In genomic region chr10:46264301-46264700, GRCh38 we compare ENCODE assay signal across 12 cellular contexts. TPM values are rescaled to one million over a fixed set of nuclear protein-coding genes. Genes with fewer than 3 reads are reported as not detected.
DNase-seq lines count a peak whose midpoint lies in the region; ATAC-seq and TF ChIP-seq lines count a peak whose summit lies in the region.
"Not testable (repeated sequence)": the region's sequence is repeated elsewhere in the genome, so short reads cannot be mapped to it uniquely, and the experiment has no call there.
"Had no signal": no experiment of that assay in that cellular context is flagged by ENCODE, and none has a peak within 500 bp of the region (broad histone marks: within the 10 kb centered on the region; RNA-seq: fewer than 3 reads in every experiment).

No MANE protein-coding gene starts in this region.

- H4K20me1 ChIP-seq in BLaER1 = not testable (repeated sequence)

- not testable (repeated sequence) for H3K4me3 Mint-ChIP-seq in CD8-positive, alpha-beta T cell; activated naive CD8-positive, alpha-beta T cell treated with anti-CD3 and anti-CD28 coated beads, Interleukin-2, amount 10 ng/mL, durations not matched to agents 7 days and 5 days; osteocyte (ENCODE audit: unreplicated experiment); type B pancreatic cell

- CTCF ChIA-PET in CD8-positive, alpha-beta T cell (lab: Charles Lee) = interaction anchor here (1.3 kb wide), 1 partner anchor 8 kb away, joined by 5 read pairs; no protein-coding TSS in a partner anchor

- H3K4me1 ChIP-seq in BLaER1 = peaks cover 52% of the 10 kb centered on the region
- H3K4me1 ChIP-seq in CD8-positive, alpha-beta T cell (ENCODE audit: insufficient read depth, low read length) = peaks cover 25% of the 10 kb centered on the region
- not testable (repeated sequence) for H3K4me1 ChIP-seq in right atrium auricular region

- not testable (repeated sequence) for TF ChIP-seq CTCF in CD8-positive, alpha-beta T cell (IDR thresholded peaks at IDR 0.05); right atrium auricular region (IDR thresholded peaks at IDR 0.05); osteocyte (IDR thresholded peaks at IDR 0.05); type B pancreatic cell (conservative IDR thresholded peaks at IDR 0.05)

- H3K36me3 ChIP-seq in BLaER1; CD8-positive, alpha-beta T cell (ENCODE audit: insufficient read depth, low read length); right atrium auricular region: not testable (repeated sequence)

- 0 out of 2 replicates have a peak overlapping the region, but pooled peaks have one; percentile 2 for H3K4me2 ChIP-seq in BLaER1

- intact Hi-C loops in CD8-positive, alpha-beta T cell (cut with DNase I, micrococcal nuclease) = not testable (repeated sequence)

- not testable (repeated sequence) for H3K9me3 ChIP-seq in BLaER1; CD8-positive, alpha-beta T cell (ENCODE audit: low read length); right atrium auricular region

- H3K36me3 Mint-ChIP-seq in CD8-positive, alpha-beta T cell = peaks cover 49% of the 10 kb centered on the region
- H3K36me3 Mint-ChIP-seq in activated naive CD8-positive, alpha-beta T cell treated with anti-CD3 and anti-CD28 coated beads, Interleukin-2, amount 10 ng/mL, durations not matched to agents 7 days and 5 days = peaks cover 21% of the 10 kb centered on the region
- not testable (repeated sequence) for H3K36me3 Mint-ChIP-seq in osteocyte (ENCODE audit: unreplicated experiment); type B pancreatic cell

- not testable (repeated sequence) for H3K4me3 ChIP-seq in BLaER1; CD8-positive, alpha-beta T cell (ENCODE audit: low read depth, low read length); right atrium auricular region

- peaks cover 48% of the 10 kb centered on the region for H3K4me1 Mint-ChIP-seq in CD8-positive, alpha-beta T cell (ENCODE audit: low read depth)
- not testable (repeated sequence) for H3K4me1 Mint-ChIP-seq in activated naive CD8-positive, alpha-beta T cell treated with anti-CD3 and anti-CD28 coated beads, Interleukin-2, amount 10 ng/mL, durations not matched to agents 7 days and 5 days; osteocyte (ENCODE audit: unreplicated experiment); type B pancreatic cell (ENCODE audit: unreplicated experiment)

- H3K9ac ChIP-seq in BLaER1 = not testable (repeated sequence)

- peak overlapping the region; percentile 56 for H3K27ac ChIP-seq in BLaER1
- not testable (repeated sequence) for H3K27ac ChIP-seq in CD8-positive, alpha-beta T cell (ENCODE audit: low read depth, low read length); right atrium auricular region

- H3K9me3 Mint-ChIP-seq in CD8-positive, alpha-beta T cell; activated naive CD8-positive, alpha-beta T cell treated with anti-CD3 and anti-CD28 coated beads, Interleukin-2, amount 10 ng/mL, durations not matched to agents 7 days and 5 days; osteocyte (ENCODE audit: unreplicated experiment); type B pancreatic cell: not testable (repeated sequence)

- not testable (repeated sequence) for ATAC-seq in CD8-positive, alpha-beta T cell; activated naive CD8-positive, alpha-beta T cell treated with anti-CD3 and anti-CD28 coated beads, Interleukin-2, amount 10 ng/mL, durations not matched to agents 7 days and 5 days (ENCODE audit: low read depth)

- POLR2A ChIA-PET in CD8-positive, alpha-beta T cell (lab: Charles Lee) = interaction anchor here (0.9 kb wide), 1 partner anchor 170 kb away, joined by 3 read pairs; no protein-coding TSS in a partner anchor
- POLR2A ChIA-PET in activated naive CD8-positive, alpha-beta T cell treated with anti-CD3 and anti-CD28 coated beads, Interleukin-2, amount 10 ng/mL, durations not matched to agents 7 days and 5 days (lab: Charles Lee) = interaction anchor here (3.7 kb wide), 1 partner anchor 20 kb away, joined by 15 read pairs; no protein-coding TSS in a partner anchor

- H3K27ac Mint-ChIP-seq in CD8-positive, alpha-beta T cell = peak overlapping the region; percentile 82
- H3K27ac Mint-ChIP-seq in activated naive CD8-positive, alpha-beta T cell treated with anti-CD3 and anti-CD28 coated beads, Interleukin-2, amount 10 ng/mL, durations not matched to agents 7 days and 5 days; osteocyte (ENCODE audit: unreplicated experiment); type B pancreatic cell: not testable (repeated sequence)

- H3K27me3 Mint-ChIP-seq in CD8-positive, alpha-beta T cell (ENCODE audit: low read depth); activated naive CD8-positive, alpha-beta T cell treated with anti-CD3 and anti-CD28 coated beads, Interleukin-2, amount 10 ng/mL, durations not matched to agents 7 days and 5 days; type B pancreatic cell: not testable (repeated sequence)
- peaks cover 16% of the 10 kb centered on the region for H3K27me3 Mint-ChIP-seq in osteocyte (ENCODE audit: unreplicated experiment)

- peak in 2 of 7 experiments; percentile 6 to 48 for DNase-seq in CD8-positive, alpha-beta T cell
- peak; percentile 14 for DNase-seq in activated CD4-positive, CD25-positive, alpha-beta regulatory T cell treated with anti-CD3 and anti-CD28 coated beads, Interleukin-2, amount 50 U/mL, for 72 hours
- peak; percentile 46 for DNase-seq in activated CD8-positive, alpha-beta memory T cell treated with anti-CD3 and anti-CD28 coated beads, Interleukin-2, amount 50 U/mL, for 48 hours
- DNase-seq in activated naive CD8-positive, alpha-beta T cell treated with anti-CD3 and anti-CD28 coated beads, Interleukin-2, amount 10 ng/mL, durations not matched to agents 7 days and 5 days = peak; percentile 27
- DNase-seq in right atrium auricular region (ENCODE audit: low spot score) (peak; percentile 40), osteocyte (ENCODE audit: extremely low spot score, unreplicated experiment) (peak; percentile 46), type B pancreatic cell (ENCODE audit: extremely low spot score, unreplicated experiment) (peak; percentile 40)

- not testable (repeated sequence) for H3K27me3 ChIP-seq in BLaER1; CD8-positive, alpha-beta T cell (ENCODE audit: insufficient read depth, low read length); right atrium auricular region

RNA-seq across cellular contexts. Expression of gene ANTXRL, which starts 22.5 kb away (rescaled TPM):
- total RNA-seq in CD8-positive, alpha-beta T cell = not detected
- not detected for total RNA-seq in activated naive CD8-positive, alpha-beta T cell treated with anti-CD3 and anti-CD28 coated beads, Interleukin-2, amount 10 ng/mL, durations not matched to agents 7 days and 5 days
- total RNA-seq in right atrium auricular region = not detected
- not detected in 2 replicates for total RNA-seq in osteocyte
- not detected in 2 replicates for total RNA-seq in type B pancreatic cell (ENCODE audit: low replicate concordance)
- total RNA-seq: Calu3, GM23338, H7, HFFc6 had no signal
